14 cellular contexts compared by ENCODE assay signal in genomic region chr11:73204711-73205121, GRCh38. TPM values are rescaled to one million over a fixed set of nuclear protein-coding genes. Genes with fewer than 3 reads are reported as not detected.
DNase-seq lines count a peak whose midpoint lies in the region; ATAC-seq and TF ChIP-seq lines count a peak whose summit lies in the region.
"Had no signal": no experiment of that assay in that cellular context is flagged by ENCODE, and none has a peak within 500 bp of the region (broad histone marks: within the 10 kb centered on the region; RNA-seq: fewer than 3 reads in every experiment).

No MANE protein-coding gene starts in this region.

- H3K36me3 Mint-ChIP-seq in activated CD4-positive, alpha-beta T cell treated with anti-CD3 and anti-CD28 coated beads for 36 hours (ENCODE audit: low read depth) = no peaks in the 10 kb centered on the region
- H3K36me3 Mint-ChIP-seq: activated naive CD8-positive, alpha-beta T cell treated with anti-CD3 and anti-CD28 coated beads, Interleukin-2, amount 10 ng/mL, durations not matched to agents 7 days and 5 days; neural progenitor cell had no signal

- CTCF ChIA-PET in activated CD4-positive, alpha-beta T cell treated with anti-CD3 and anti-CD28 coated beads for 36 hours (lab: Charles Lee) = interaction anchor here (0.6 kb wide), 2 partner anchors 65 to 1190 kb away, joined by 3 read pairs; no protein-coding TSS in a partner anchor
- CTCF ChIA-PET in A673 (lab: Charles Lee) = no interaction called here

- no peaks in the 10 kb centered on the region for H3K9me3 ChIP-seq in adrenal gland (replicated peaks in 1 of 3)
- H3K9me3 ChIP-seq in right lobe of liver = no peaks in the 10 kb centered on the region
- H3K9me3 ChIP-seq in A673 (ENCODE audit: low read depth, low read length, poor library complexity, severe bottlenecking) = no peaks in the 10 kb centered on the region

- TF ChIP-seq CTCF in adrenal gland (IDR thresholded peaks at IDR 0.05) = no peak
- TF ChIP-seq CTCF in right lobe of liver (IDR thresholded peaks at IDR 0.05) = no peak
- TF ChIP-seq CTCF in A673 (conservative IDR thresholded peaks at IDR 0.05; ENCODE audit: low read depth, low read length) = no peak

- ATAC-seq in activated CD4-positive, alpha-beta T cell treated with anti-CD3 and anti-CD28 coated beads for 36 hours = no peak
- ATAC-seq in right lobe of liver (peak; percentile 42 to 65 (median 60)), GM21381 (IDR thresholded peaks at IDR 0.05; ENCODE audit: unreplicated experiment) (no peak), HG02970 (IDR thresholded peaks at IDR 0.05; ENCODE audit: low FRiP score, unreplicated experiment) (no peak), GM21423 (IDR thresholded peaks at IDR 0.05; ENCODE audit: unreplicated experiment) (no peak)

- no peaks in the 10 kb centered on the region for H3K9me3 Mint-ChIP-seq in activated CD4-positive, alpha-beta T cell treated with anti-CD3 and anti-CD28 coated beads for 36 hours (ENCODE audit: low read depth)
- H3K9me3 Mint-ChIP-seq: activated naive CD8-positive, alpha-beta T cell treated with anti-CD3 and anti-CD28 coated beads, Interleukin-2, amount 10 ng/mL, durations not matched to agents 7 days and 5 days had no signal

- intact Hi-C loops in activated CD4-positive, alpha-beta T cell treated with anti-CD3 and anti-CD28 coated beads for 36 hours (cut with DNase I, micrococcal nuclease) = no loop called here
- intact Hi-C loops in adrenal gland (cut with DNase I) = no loop called here
- intact Hi-C loops in right lobe of liver (cut with DNase I) = no loop called here
- intact Hi-C loops in A673 (cut with micrococcal nuclease; ENCODE audit: unreplicated experiment) = no loop called here

- TF ChIP-seq POLR2A in adrenal gland (IDR thresholded peaks at IDR 0.05) (no peak), right lobe of liver (IDR thresholded peaks at IDR 0.05) (no peak)

- peak; percentile 0 for DNase-seq in activated CD4-positive, alpha-beta T cell treated with anti-CD3 and anti-CD28 coated beads for 36 hours
- DNase-seq in activated CD4-positive, alpha-beta T cell treated with anti-CD3 and anti-CD28 coated beads, Interleukin-2, amount 50 U/mL, for 4 hours = no peak
- peak in 5 of 7 donors; percentile 46 to 73 (median 63) for DNase-seq in adrenal gland
- peak; percentile 54 to 69 (median 57) for DNase-seq in right lobe of liver
- no peak for DNase-seq in A673 (ENCODE audit: low spot score)
- DNase-seq: activated naive CD8-positive, alpha-beta T cell treated with anti-CD3 and anti-CD28 coated beads, Interleukin-2, amount 10 ng/mL, durations not matched to agents 7 days and 5 days; cerebellar nuclear complex; NCI-H146; small intestine had no signal

- POLR2A ChIA-PET in activated CD4-positive, alpha-beta T cell treated with anti-CD3 and anti-CD28 coated beads for 36 hours (lab: Charles Lee) = no interaction called here
- POLR2A ChIA-PET in A673 (lab: Charles Lee; ENCODE audit: low non-redundant PET) = no interaction called here

- no peak overlapping the region for H3K27ac Mint-ChIP-seq in activated CD4-positive, alpha-beta T cell treated with anti-CD3 and anti-CD28 coated beads for 36 hours

- no peaks in the 10 kb centered on the region for H3K4me1 Mint-ChIP-seq in activated CD4-positive, alpha-beta T cell treated with anti-CD3 and anti-CD28 coated beads for 36 hours
- H3K4me1 Mint-ChIP-seq: activated naive CD8-positive, alpha-beta T cell treated with anti-CD3 and anti-CD28 coated beads, Interleukin-2, amount 10 ng/mL, durations not matched to agents 7 days and 5 days had no signal

- no peaks in the 10 kb centered on the region for H3K27me3 ChIP-seq in adrenal gland
- H3K27me3 ChIP-seq in right lobe of liver = no peaks in the 10 kb centered on the region
- H3K27me3 ChIP-seq in A673 (replicated peaks; ENCODE audit: insufficient read depth, low read depth, low read length, poor library complexity) = no peaks in the 10 kb centered on the region
- H3K27me3 ChIP-seq: neural progenitor cell had no signal

- no peak overlapping the region for H3K27ac ChIP-seq in adrenal gland
- H3K27ac ChIP-seq in right lobe of liver = no peak overlapping the region
- H3K27ac ChIP-seq in A673 (ENCODE audit: low read depth, low read length, poor library complexity, severe bottlenecking) = no peak overlapping the region
- H3K27ac ChIP-seq: neural progenitor cell had no signal

- no peak overlapping the region for H3K4me3 ChIP-seq in adrenal gland
- H3K4me3 ChIP-seq in right lobe of liver = no peak overlapping the region
- no peak overlapping the region for H3K4me3 ChIP-seq in A673 (ENCODE audit: low read depth, low read length, poor library complexity, severe bottlenecking)
- H3K4me3 ChIP-seq: neural progenitor cell had no signal

- H3K4me1 ChIP-seq in adrenal gland (replicated peaks in 1 of 2) = peaks cover 0 to 5% of the 10 kb centered on the region in 2 donors
- H3K4me1 ChIP-seq in right lobe of liver = peaks cover 0 to 33% (median 2%) of the 10 kb centered on the region in 4 donors
- H3K4me1 ChIP-seq in A673 (ENCODE audit: insufficient read depth, low read length, poor library complexity, severe bottlenecking) = no peaks in the 10 kb centered on the region

- no TSS peak for BruUV-seq in A673 (replicated peaks; lab: Mats Ljungman, UMichigan)

- no peak overlapping the region for H3K4me3 Mint-ChIP-seq in activated CD4-positive, alpha-beta T cell treated with anti-CD3 and anti-CD28 coated beads for 36 hours
- H3K4me3 Mint-ChIP-seq: activated naive CD8-positive, alpha-beta T cell treated with anti-CD3 and anti-CD28 coated beads, Interleukin-2, amount 10 ng/mL, durations not matched to agents 7 days and 5 days; neural progenitor cell had no signal

- H3K36me3 ChIP-seq in adrenal gland (replicated peaks in 1 of 2) (no peaks in the 10 kb centered on the region), right lobe of liver (no peaks in the 10 kb centered on the region), A673 (ENCODE audit: insufficient read depth, low read length, poor library complexity, severe bottlenecking) (no peaks in the 10 kb centered on the region)
- H3K36me3 ChIP-seq: neural progenitor cell had no signal

- WGBS in adrenal gland, 4 donors = 69 to 83% (median 73%) methylated on average over 3 to 8 of the region's 8 CpGs
- WGBS in right lobe of liver (ENCODE audit: insufficient coverage, low coverage, low lambda C conversion rate, missing lambda C conversion rate) = 60% methylated on average over 4 of the region's 8 CpGs

- H3K27me3 Mint-ChIP-seq in activated CD4-positive, alpha-beta T cell treated with anti-CD3 and anti-CD28 coated beads for 36 hours = peaks cover 9% of the 10 kb centered on the region

RNA-seq across cellular contexts. Expression of gene P2RY2, which starts 13.4 kb away (rescaled TPM):
- not detected for total RNA-seq in activated CD4-positive, alpha-beta T cell treated with anti-CD3 and anti-CD28 coated beads for 36 hours
- 10 to 100 TPM in 1 of 8 donors, 1 to 10 TPM in 7; 1.8 to 51.6 (median 8.4) TPM for total RNA-seq in adrenal gland
- 1 to 10 TPM; 1.3 to 8.7 (median 2.2) TPM for polyA plus RNA-seq in adrenal gland
- 1 to 10 TPM; 2.6 to 5.1 (median 3.5) TPM for total RNA-seq in right lobe of liver
- total RNA-seq in A673 (2021) = not detected in 2 replicates
- total RNA-seq: A172; activated naive CD8-positive, alpha-beta T cell treated with anti-CD3 and anti-CD28 coated beads, Interleukin-2, amount 10 ng/mL, durations not matched to agents 7 days and 5 days had no signal

Comparison
In these comparisons a context has a peak if more than half of its experiments do, and no peak if none do; other contexts are left out.
1. DNase-seq: peak in activated CD4-positive, alpha-beta T cell treated with anti-CD3 and anti-CD28 coated beads for 36 hours (single experiment), adrenal gland (5 of 7) and right lobe of liver (3 of 3); none in activated CD4-positive, alpha-beta T cell treated with anti-CD3 and anti-CD28 coated beads, Interleukin-2, amount 50 U/mL, for 4 hours (0 of 2) and A673 (single experiment).
2. ATAC-seq: peak in right lobe of liver (4 of 4); none in activated CD4-positive, alpha-beta T cell treated with anti-CD3 and anti-CD28 coated beads for 36 hours (single experiment), GM21381 (single experiment), HG02970 (single experiment) and GM21423 (single experiment).